In the genomic region with DNA sequence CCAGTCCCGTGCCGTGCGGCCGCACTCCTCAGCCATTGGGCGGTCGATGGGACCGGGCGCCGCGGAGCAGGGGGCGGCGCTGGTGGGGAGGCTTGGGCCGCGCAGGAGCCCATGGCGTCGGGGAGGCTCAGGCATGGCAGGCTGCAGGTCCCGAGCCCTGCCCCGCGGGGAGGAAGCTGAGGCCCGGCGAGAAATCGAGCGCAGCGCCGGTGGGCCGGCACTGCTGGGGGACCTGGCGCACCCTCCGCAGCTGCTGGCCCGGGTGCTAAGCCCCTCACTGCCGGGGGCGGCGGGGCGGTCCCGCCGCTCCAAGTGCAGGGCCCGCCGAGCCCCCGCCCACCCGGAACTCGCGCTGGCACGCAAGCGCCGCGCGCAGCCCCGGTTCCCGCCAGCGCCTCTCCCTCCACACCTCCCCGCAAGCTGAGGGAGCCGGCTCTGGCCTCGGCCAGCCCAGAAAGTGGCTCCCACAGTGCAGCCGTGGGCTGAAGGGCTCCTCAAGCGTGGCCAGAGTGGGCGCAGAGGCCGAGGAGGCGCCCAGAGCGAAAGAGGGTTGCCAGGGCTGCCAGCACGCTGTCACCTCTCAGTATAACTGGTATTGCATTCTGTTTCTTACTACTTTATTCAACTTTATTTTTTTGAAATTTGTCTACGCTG, we compare ENCODE assay signal across 4 cellular contexts. TPM values are rescaled to one million over a fixed set of nuclear protein-coding genes. Genes with fewer than 3 reads are reported as not detected.
"Had no signal": no experiment of that assay in that cellular context is flagged by ENCODE, and none has a peak within 500 bp of the region (broad histone marks: within the 10 kb centered on the region; RNA-seq: fewer than 3 reads in every experiment).

No MANE protein-coding gene starts in this region.

RNA-seq across cellular contexts. Expression of a gene that starts 14.3 kb away (rescaled TPM):
- total RNA-seq: activated B cell treated with CpG ODN at 0.5 μM for 24 hours, cardiac septum, mammary epithelial cell, neural crest cell had no signal
- polyA plus RNA-seq: mammary epithelial cell had no signal
